8 cellular contexts compared by ENCODE assay signal in the genomic region with DNA sequence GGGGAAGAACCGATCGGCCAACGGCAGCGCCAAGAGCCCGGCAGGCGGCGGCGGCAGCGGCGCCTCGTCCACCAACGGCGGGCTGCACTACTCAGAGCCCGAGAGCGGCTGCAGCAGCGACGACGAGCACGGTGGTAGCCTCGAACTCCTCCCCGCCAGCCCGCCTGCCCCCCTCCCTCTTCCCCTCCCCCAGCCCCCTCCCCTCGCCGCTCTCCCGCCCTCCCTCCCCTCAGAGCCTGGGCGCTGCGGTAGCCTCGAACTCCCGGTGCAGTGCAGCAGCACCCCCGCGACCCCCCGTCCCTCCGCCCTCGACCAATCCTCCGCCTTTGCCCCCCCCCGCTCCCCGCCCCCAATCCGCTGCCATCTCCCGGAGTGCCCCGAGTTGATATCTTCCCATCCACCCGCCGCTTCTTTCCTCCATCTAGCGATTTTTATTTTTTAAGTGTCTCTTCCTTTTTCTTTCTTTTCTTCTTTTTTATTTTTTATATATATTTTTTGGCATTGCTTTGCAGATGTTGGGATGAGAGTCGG. TPM values are rescaled to one million over a fixed set of nuclear protein-coding genes. Genes with fewer than 3 reads are reported as not detected.
DNase-seq lines count a peak whose midpoint lies in the region; ATAC-seq and TF ChIP-seq lines count a peak whose summit lies in the region.

No MANE protein-coding gene starts in this region.

- H3K36me3 Mint-ChIP-seq in Caco-2 (ENCODE audit: insufficient read depth, unreplicated experiment) (peaks cover 18% of the 10 kb centered on the region), nephron progenitor cell (ENCODE audit: low read depth) (peaks cover 25% of the 10 kb centered on the region)
- H3K36me3 Mint-ChIP-seq in activated T-cell treated with anti-CD3 and anti-CD28 coated beads, Interleukin-2, amount 50 U/mL, for 4 hours (ENCODE audit: insufficient read depth): peaks cover 5% of the 10 kb centered on the region

- CTCF ChIA-PET in Caco-2 (lab: Charles Lee): no interaction called here

- H3K27me3 Mint-ChIP-seq in Caco-2 (ENCODE audit: insufficient read depth, unreplicated experiment): no peaks in the 10 kb centered on the region
- no peaks in the 10 kb centered on the region for H3K27me3 Mint-ChIP-seq in activated T-cell treated with anti-CD3 and anti-CD28 coated beads, Interleukin-2, amount 50 U/mL, for 4 hours (ENCODE audit: low read depth)
- no peaks in the 10 kb centered on the region for H3K27me3 Mint-ChIP-seq in nephron progenitor cell (ENCODE audit: low read depth, poor library complexity)

- intact Hi-C loops in Caco-2 (cut with micrococcal nuclease; ENCODE audit: unreplicated experiment): loop anchor here (2.0 to 5.0 kb wide), 2 partner anchors 123 to 887 kb away; no protein-coding TSS in a partner anchor
- intact Hi-C loops in upper lobe of right lung (cut with DNase I): no loop called here

- BruUV-seq in Caco-2 (replicated peaks; lab: Mats Ljungman, UMichigan): no TSS peak

- peak overlapping the region; percentile 89 for H3K27ac Mint-ChIP-seq in Caco-2 (ENCODE audit: unreplicated experiment)
- peak overlapping the region; percentile 60 for H3K27ac Mint-ChIP-seq in nephron progenitor cell

- H3K4me3 Mint-ChIP-seq in Caco-2 (ENCODE audit: unreplicated experiment) (peak overlapping the region; percentile 83), nephron progenitor cell (peak overlapping the region; percentile 89)
- peak overlapping the region; percentile 85 for H3K4me3 Mint-ChIP-seq in activated T-cell treated with anti-CD3 and anti-CD28 coated beads, Interleukin-2, amount 50 U/mL, for 4 hours

- H3K9me3 Mint-ChIP-seq in Caco-2 (ENCODE audit: unreplicated experiment) (no peaks in the 10 kb centered on the region), nephron progenitor cell (no peaks in the 10 kb centered on the region)
- no peaks in the 10 kb centered on the region for H3K9me3 Mint-ChIP-seq in activated T-cell treated with anti-CD3 and anti-CD28 coated beads, Interleukin-2, amount 50 U/mL, for 4 hours

- H3K27ac ChIP-seq in upper lobe of right lung: peak overlapping the region; percentile 99

- DNase-seq in Caco-2: no peak
- peak; percentile 25 to 39 for DNase-seq in NCI-H1930 (lab: John Stamatoyannopoulos, UW)
- peak; percentile 43 for DNase-seq in activated T-cell treated with anti-CD3 and anti-CD28 coated beads, Interleukin-2, amount 50 U/mL, for 4 hours
- DNase-seq in fibroblast of pulmonary artery (ENCODE audit: low read depth): peak; percentile 61
- no peak for DNase-seq in nephron progenitor cell
- peak; percentile 83 for DNase-seq in upper lobe of right lung

- H3K4me3 ChIP-seq in Caco-2 (ENCODE audit: low read depth, low read length) (peak overlapping the region; percentile 79), fibroblast of pulmonary artery (replicated peaks; ENCODE audit: low read depth, low read length) (peak overlapping the region; percentile 95), upper lobe of right lung (peak overlapping the region; percentile 86)

- H3K4me1 ChIP-seq in Caco-2 (peaks cover 8% of the 10 kb centered on the region), upper lobe of right lung (peaks cover 15% of the 10 kb centered on the region)

- POLR2A ChIA-PET in Caco-2 (lab: Charles Lee): no interaction called here

- no peak for TF ChIP-seq CTCF in Caco-2 (IDR thresholded peaks at IDR 0.05; ENCODE audit: insufficient read depth in 1 of 2, low read depth in 1 of 2, low read length in 1 of 2, severe bottlenecking in 1 of 2, unreplicated experiment in 1 of 2)
- TF ChIP-seq CTCF in fibroblast of pulmonary artery (IDR thresholded peaks at IDR 0.05; ENCODE audit: low read length, missing control alignments): no peak
- no peak for TF ChIP-seq CTCF in nephron progenitor cell (IDR thresholded peaks at IDR 0.05)
- no peak for TF ChIP-seq CTCF in upper lobe of right lung (IDR thresholded peaks at IDR 0.05)

- ATAC-seq in GM21367 (IDR thresholded peaks at IDR 0.05; ENCODE audit: unreplicated experiment) (peak; percentile 1), upper lobe of right lung (peak; percentile 13), GM19452 (IDR thresholded peaks at IDR 0.05; ENCODE audit: unreplicated experiment) (no peak)
- ATAC-seq in activated T-cell treated with anti-CD3 and anti-CD28 coated beads, Interleukin-2, amount 50 U/mL, for 4 hours: peak; percentile 25 to 29

- H3K4me1 Mint-ChIP-seq in Caco-2 (ENCODE audit: low read depth, unreplicated experiment) (peaks cover 9% of the 10 kb centered on the region), nephron progenitor cell (peaks cover 30% of the 10 kb centered on the region)
- H3K4me1 Mint-ChIP-seq in activated T-cell treated with anti-CD3 and anti-CD28 coated beads, Interleukin-2, amount 50 U/mL, for 4 hours (ENCODE audit: low read depth): peaks cover 28% of the 10 kb centered on the region

- H3K27me3 ChIP-seq in Caco-2 (replicated peaks; ENCODE audit: control insufficient read depth, insufficient read depth, low read length) (no peaks in the 10 kb centered on the region), upper lobe of right lung (no peaks in the 10 kb centered on the region)

- no peaks in the 10 kb centered on the region for H3K36me3 ChIP-seq in Caco-2 (ENCODE audit: control insufficient read depth, insufficient read depth, low read length)
- H3K36me3 ChIP-seq in upper lobe of right lung: peaks cover 1% of the 10 kb centered on the region

- no peaks in the 10 kb centered on the region for H3K9me3 ChIP-seq in Caco-2
- H3K9me3 ChIP-seq in upper lobe of right lung: no peaks in the 10 kb centered on the region

RNA-seq across cellular contexts. Expression of gene RCOR3, which starts 0.5 kb away (rescaled TPM):
- total RNA-seq in Caco-2 (2022): 42.3 TPM in 2 replicates
- total RNA-seq in activated T-cell treated with anti-CD3 and anti-CD28 coated beads, Interleukin-2, amount 50 U/mL, for 4 hours: 10 to 100 TPM; 23.1 to 25.5 (median 24.5) TPM
- 46.7 TPM for total RNA-seq in upper lobe of right lung

Comparison
In these comparisons a context has a peak if more than half of its experiments do, and no peak if none do; other contexts are left out.
1. DNase-seq: peak in NCI-H1930 (2 of 2), activated T-cell treated with anti-CD3 and anti-CD28 coated beads, Interleukin-2, amount 50 U/mL, for 4 hours (single experiment), fibroblast of pulmonary artery (single experiment) and upper lobe of right lung (single experiment); none in Caco-2 (0 of 2) and nephron progenitor cell (single experiment).
2. Peak in every context shown above with its lines, with median percentiles within 50 percentile points of each other: H3K4me3 ChIP-seq and H3K4me3 Mint-ChIP-seq.